In genomic region chr17:49018116-49018612, GRCh38 we compare ENCODE assay signal across 18 cellular contexts. TPM values are rescaled to one million over a fixed set of nuclear protein-coding genes. Genes with fewer than 3 reads are reported as not detected.
A peak's percentile ranks its signal among the peaks of the same experiment; 100 is the strongest.
DNase-seq lines count a peak whose midpoint lies in the region; ATAC-seq, FAIRE-seq and TF ChIP-seq lines count a peak whose summit lies in the region.
"Had no signal": no experiment of that assay in that cellular context is flagged by ENCODE, and none has a peak within 500 bp of the region (broad histone marks: within the 10 kb centered on the region; RNA-seq: fewer than 3 reads in every experiment).

No MANE protein-coding gene starts in this region.

- BruUV-seq in HepG2 (replicated peaks; lab: Mats Ljungman, UMichigan): no TSS peak

- H3K36me3 ChIP-seq in HepG2 (replicated peaks in 1 of 2; ENCODE audit: control insufficient read depth in 1 of 2, insufficient read depth in 2 of 2, low read length in 2 of 2) (peaks cover 14 to 56% of the 10 kb centered on the region in 2 experiments), right lobe of liver (no peaks in the 10 kb centered on the region)
- H3K36me3 ChIP-seq: Peyer's patch had no signal

- H3K4me1 ChIP-seq in HepG2 (ENCODE audit: insufficient read depth, low read length) (peaks cover 92% of the 10 kb centered on the region), right lobe of liver (peaks cover 0 to 6% (median 0%) of the 10 kb centered on the region in 4 donors)

- WGBS in HepG2 (ENCODE audit: low lambda C conversion rate): 93% methylated on average over 4 of the region's 4 CpGs
- WGBS in right lobe of liver (ENCODE audit: insufficient coverage, low coverage, low lambda C conversion rate, missing lambda C conversion rate): 75% methylated on average over 3 of the region's 4 CpGs

- H3K27me3 ChIP-seq in HepG2 (ENCODE audit: control insufficient read depth in 1 of 2, insufficient read depth in 2 of 2, low read length in 2 of 2): no peaks in the 10 kb centered on the region
- H3K27me3 ChIP-seq in right lobe of liver: peaks cover 0 to 12% of the 10 kb centered on the region in 2 donors
- H3K27me3 ChIP-seq in CD4-positive, alpha-beta T cell (ENCODE audit: control insufficient read depth, insufficient read depth, low read length): peaks cover 33% of the 10 kb centered on the region

- peaks cover 80% of the 10 kb centered on the region for H3K4me1 Mint-ChIP-seq in chondrocyte (ENCODE audit: low read depth)
- H3K4me1 Mint-ChIP-seq in nephron progenitor cell: peaks cover 83% of the 10 kb centered on the region
- H3K4me1 Mint-ChIP-seq in CD4-positive, alpha-beta T cell (ENCODE audit: low read depth): no peaks in the 10 kb centered on the region

- H3K27me3 Mint-ChIP-seq in chondrocyte (ENCODE audit: low read depth): no peaks in the 10 kb centered on the region
- H3K27me3 Mint-ChIP-seq in nephron progenitor cell (ENCODE audit: low read depth, poor library complexity): no peaks in the 10 kb centered on the region
- H3K27me3 Mint-ChIP-seq in CD4-positive, alpha-beta T cell: peaks cover 61% of the 10 kb centered on the region

- H3K9me3 ChIP-seq in HepG2 (ENCODE audit: low read length) (no peaks in the 10 kb centered on the region), right lobe of liver (no peaks in the 10 kb centered on the region)
- no peaks in the 10 kb centered on the region for H3K9me3 ChIP-seq in CD4-positive, alpha-beta T cell (ENCODE audit: control insufficient read depth, low read length)
- H3K9me3 ChIP-seq: Peyer's patch had no signal

- H3K9me3 Mint-ChIP-seq in chondrocyte (ENCODE audit: low read depth) (no peaks in the 10 kb centered on the region), nephron progenitor cell (no peaks in the 10 kb centered on the region)
- H3K9me3 Mint-ChIP-seq in CD4-positive, alpha-beta T cell: no peaks in the 10 kb centered on the region

- no peaks in the 10 kb centered on the region for H3K36me3 Mint-ChIP-seq in chondrocyte (ENCODE audit: low read depth)
- H3K36me3 Mint-ChIP-seq in nephron progenitor cell (ENCODE audit: low read depth): peaks cover 26% of the 10 kb centered on the region
- H3K36me3 Mint-ChIP-seq in CD4-positive, alpha-beta T cell (ENCODE audit: low read depth): no peaks in the 10 kb centered on the region

- H3K9ac ChIP-seq in HepG2 (ENCODE audit: insufficient read depth, low read depth, low read length): no peak overlapping the region

- no peak for TF ChIP-seq EP300 in HepG2 (IDR thresholded peaks at IDR 0.05; ENCODE audit: low read depth in 2 of 2, low read length in 2 of 2)
- TF ChIP-seq EP300 in HepG2 (CRISPR knock-in tag; IDR thresholded peaks at IDR 0.05; ENCODE audit: borderline replicate concordance): no peak

- H4K20me1 ChIP-seq in HepG2 (ENCODE audit: insufficient read depth, low read length): peaks cover 30% of the 10 kb centered on the region

- peaks cover 89% of the 10 kb centered on the region for H3K79me2 ChIP-seq in HepG2 (ENCODE audit: insufficient read depth, low read length)

- no peak overlapping the region for H3K4me3 ChIP-seq in HepG2 (replicated peaks in 1 of 3; ENCODE audit: insufficient read depth in 1 of 3, low read depth in 2 of 3, low read length in 3 of 3)
- H3K4me3 ChIP-seq in right lobe of liver: no peak overlapping the region
- H3K4me3 ChIP-seq: Peyer's patch had no signal

- TF ChIP-seq POLR2A in HepG2 (IDR thresholded peaks at IDR 0.05; ENCODE audit: insufficient read depth in 1 of 2, low read depth in 2 of 2, low read length in 2 of 2) (no peak), right lobe of liver (IDR thresholded peaks at IDR 0.05) (no peak)

- H3K4me2 ChIP-seq in HepG2 (ENCODE audit: low read depth, low read length): no peak overlapping the region; the same call in 1 of the 2 replicates

- no peak overlapping the region for H2AFZ ChIP-seq in HepG2 (ENCODE audit: low read length)

- CTCF ChIA-PET in HepG2 (lab: Yijun Ruan, JAX; ENCODE audit: low intra/inter-chr PET ratio, low total read pairs): no interaction called here
- CTCF ChIA-PET in CD4-positive, alpha-beta T cell (lab: Charles Lee): no interaction called here

- TF ChIP-seq CTCF in HepG2 (CRISPR knock-in tag; IDR thresholded peaks at IDR 0.05) (no peak), right lobe of liver (IDR thresholded peaks at IDR 0.05) (no peak), chondrocyte (IDR thresholded peaks at IDR 0.05) (no peak), nephron progenitor cell (IDR thresholded peaks at IDR 0.05) (no peak)
- no peak for TF ChIP-seq CTCF in CD4-positive, alpha-beta T cell (IDR thresholded peaks at IDR 0.05)

- H3K4me3 Mint-ChIP-seq in chondrocyte (ENCODE audit: unreplicated experiment) (no peak overlapping the region), nephron progenitor cell (no peak overlapping the region)
- no peak overlapping the region for H3K4me3 Mint-ChIP-seq in CD4-positive, alpha-beta T cell

- H3K27ac ChIP-seq in HepG2 (ENCODE audit: extremely low read length, insufficient read depth, low read length) (peak overlapping the region; percentile 15), right lobe of liver (no peak overlapping the region)
- H3K27ac ChIP-seq in CD4-positive, alpha-beta T cell (ENCODE audit: low read depth, low read length): no peak overlapping the region
- H3K27ac ChIP-seq: Peyer's patch had no signal

- intact Hi-C loops in HepG2 (cut with micrococcal nuclease; ENCODE audit: unreplicated experiment): no loop called here
- intact Hi-C loops in right lobe of liver (cut with DNase I): no loop called here
- intact Hi-C loops in CD4-positive, alpha-beta T cell (cut with DNase I, micrococcal nuclease): no loop called here

- peak overlapping the region; percentile 57 for H3K27ac Mint-ChIP-seq in chondrocyte (ENCODE audit: unreplicated experiment)
- H3K27ac Mint-ChIP-seq in nephron progenitor cell: peak overlapping the region; percentile 91
- H3K27ac Mint-ChIP-seq in CD4-positive, alpha-beta T cell: no peak overlapping the region

- peak; percentile 30 for FAIRE-seq in HepG2 (lab: Jason Lieb, UNC)
- FAIRE-seq: A204.1, H54 had no signal

- POLR2A ChIA-PET in HepG2 (lab: Yijun Ruan, JAX): interaction anchor here (0.6 to 6.3 kb wide), 6 partner anchors 20 to 659 kb away, joined by 4 to 38 read pairs (median 4); partner anchors contain the start of genes IGF2BP1 and SNF8
- POLR2A ChIA-PET in CD4-positive, alpha-beta T cell (lab: Charles Lee): no interaction called here

- in situ Hi-C loops in HepG2 (cut with HindIII; ENCODE audit: extremely low pct_ligation_motif_present, low pct_unique_long_range_greater_than_20kb): no loop called here

- no peak for TF ChIP-seq RAD21 in HepG2 (CRISPR knock-in tag; IDR thresholded peaks at IDR 0.05)

- no peak for ATAC-seq in HepG2
- ATAC-seq in right lobe of liver: no peak
- ATAC-seq in GM19467 (IDR thresholded peaks at IDR 0.05; ENCODE audit: unreplicated experiment): no peak
- no peak for ATAC-seq in CD4-positive, alpha-beta T cell (ENCODE audit: poor library complexity)

- DNase-seq in HepG2 (ENCODE audit: low spot score) (no peak), right lobe of liver (no peak), chondrocyte (ENCODE audit: low spot score) (no peak), nephron progenitor cell (no peak), cerebellar cortex (ENCODE audit: low spot score) (no peak)
- DNase-seq in CD4-positive, alpha-beta T cell: no peak
- no peak for DNase-seq in stimulated activated naive CD4-positive, alpha-beta T cell (lab: John Stamatoyannopoulos, UW)
- DNase-seq: AML-193, DMS79, GDM1, NCI-H1436, NCI-H2029 treated with DMSO at 0.1 percent for 48 hours, NCI-H510A, Peyer's patch, SHP77 treated with DMSO at 0.1 percent for 48 hours had no signal

RNA-seq across cellular contexts. Expression of gene IGF2BP1, which starts 21.0 kb away (rescaled TPM):
- total RNA-seq in HepG2 (2016; rRNA removed; fragmentation: Illumina TruSeq; extraction: Trizol) (75.1 and 116 TPM in 2 replicates), right lobe of liver (under 1 TPM in 1 of 6 experiments, not detected in 5; 0.56 TPM), chondrocyte (47.1 to 60.0 TPM (median 57.6 TPM) in 3 replicates)
- 9.9 and 10.7 TPM in 2 replicates for total RNA-seq in HepG2 (2016; cell fraction: cytosol; rRNA removed; fragmentation: Illumina TruSeq; extraction: Trizol; ENCODE audit: low read depth)
- 72.3 and 98.1 TPM in 2 replicates for total RNA-seq in HepG2 (2016; cell fraction: insoluble cytoplasmic fraction; rRNA removed; fragmentation: Illumina TruSeq; extraction: Trizol)
- total RNA-seq in HepG2 (2016; cell fraction: membrane; rRNA removed; fragmentation: Illumina TruSeq; extraction: Trizol): 48.4 and 51.3 TPM in 2 replicates
- total RNA-seq in HepG2 (2016; cell fraction: nucleus; rRNA removed; fragmentation: Illumina TruSeq; extraction: Trizol): 85.9 and 101 TPM in 2 replicates
- polyA plus RNA-seq in HepG2 (2011; rRNA removed): 29.0 and 29.7 TPM in 2 replicates
- polyA plus RNA-seq in HepG2 (2011; cell fraction: cytosol; rRNA removed): 20.8 and 22.5 TPM in 2 replicates
- 55.5 and 77.0 TPM in 2 replicates for polyA plus RNA-seq in HepG2 (2011; cell fraction: nucleus; rRNA removed)
- polyA plus RNA-seq in HepG2 (2012): 38.7 and 44.9 TPM in 2 replicates
- polyA plus RNA-seq in HepG2 (2016; cell fraction: cytosol; fragmentation: Illumina TruSeq; extraction: Trizol; ENCODE audit: low read depth): 5.3 and 5.9 TPM in 2 replicates
- polyA plus RNA-seq in HepG2 (2016; cell fraction: insoluble cytoplasmic fraction; fragmentation: Illumina TruSeq; extraction: Trizol; ENCODE audit: low read depth): 74.2 and 94.4 TPM in 2 replicates
- 16.6 and 19.1 TPM in 2 replicates for polyA plus RNA-seq in HepG2 (2016; cell fraction: membrane; fragmentation: Illumina TruSeq; extraction: Trizol; ENCODE audit: low read depth)
- 92.5 and 99.5 TPM in 2 replicates for polyA plus RNA-seq in HepG2 (2016; cell fraction: nucleus; fragmentation: Illumina TruSeq; extraction: Trizol; ENCODE audit: insufficient read depth, low read depth)
- 12.9 and 68.2 TPM in 2 replicates for polyA minus RNA-seq in HepG2 (2011; rRNA and poly(A)+ RNA removed; ENCODE audit: low replicate concordance)
- 68.9 and 72.7 TPM in 2 replicates for polyA minus RNA-seq in HepG2 (2011; cell fraction: cytosol; rRNA and poly(A)+ RNA removed)
- polyA minus RNA-seq in HepG2 (2011; cell fraction: nucleus; rRNA and poly(A)+ RNA removed): 66.3 and 72.9 TPM in 2 replicates
- not detected for total RNA-seq in CD4-positive, alpha-beta T cell

RNA-seq across cellular contexts. Expression of gene GIP, which starts 49.8 kb away (rescaled TPM):
- 0.73 TPM in 1 of 2 replicates, not detected in the other for total RNA-seq in HepG2 (2016; rRNA removed; fragmentation: Illumina TruSeq; extraction: Trizol)
- 0.71 and 1.1 TPM in 2 replicates for total RNA-seq in HepG2 (2016; cell fraction: cytosol; rRNA removed; fragmentation: Illumina TruSeq; extraction: Trizol; ENCODE audit: low read depth)
- total RNA-seq in HepG2 (2016; cell fraction: insoluble cytoplasmic fraction; rRNA removed; fragmentation: Illumina TruSeq; extraction: Trizol): 0.39 and 0.52 TPM in 2 replicates
- total RNA-seq in HepG2 (2016; cell fraction: membrane; rRNA removed; fragmentation: Illumina TruSeq; extraction: Trizol): 0.38 and 0.46 TPM in 2 replicates
- not detected in 2 replicates for total RNA-seq in HepG2 (2016; cell fraction: nucleus; rRNA removed; fragmentation: Illumina TruSeq; extraction: Trizol)
- polyA plus RNA-seq in HepG2 (2011; rRNA removed): 0.55 and 0.70 TPM in 2 replicates
- polyA plus RNA-seq in HepG2 (2011; cell fraction: cytosol; rRNA removed): 0.20 TPM in 1 of 2 replicates, not detected in the other
- polyA plus RNA-seq in HepG2 (2011; cell fraction: nucleus; rRNA removed): not detected in 2 replicates
- 0.56 TPM in 1 of 2 replicates, not detected in the other for polyA plus RNA-seq in HepG2 (2012)
- polyA plus RNA-seq in HepG2 (2016; cell fraction: cytosol; fragmentation: Illumina TruSeq; extraction: Trizol; ENCODE audit: low read depth): 1.2 and 2.0 TPM in 2 replicates
- polyA plus RNA-seq in HepG2 (2016; cell fraction: insoluble cytoplasmic fraction; fragmentation: Illumina TruSeq; extraction: Trizol; ENCODE audit: low read depth): 0.86 TPM in 1 of 2 replicates, not detected in the other
- polyA plus RNA-seq in HepG2 (2016; cell fraction: membrane; fragmentation: Illumina TruSeq; extraction: Trizol; ENCODE audit: low read depth): 0.58 and 0.61 TPM in 2 replicates
- polyA plus RNA-seq in HepG2 (2016; cell fraction: nucleus; fragmentation: Illumina TruSeq; extraction: Trizol; ENCODE audit: insufficient read depth, low read depth): not detected in 2 replicates
- not detected in 2 replicates for polyA minus RNA-seq in HepG2 (2011; rRNA and poly(A)+ RNA removed; ENCODE audit: low replicate concordance)
- not detected in 2 replicates for polyA minus RNA-seq in HepG2 (2011; cell fraction: cytosol; rRNA and poly(A)+ RNA removed)
- not detected in 2 replicates for polyA minus RNA-seq in HepG2 (2011; cell fraction: nucleus; rRNA and poly(A)+ RNA removed)
- not detected for total RNA-seq in right lobe of liver
- total RNA-seq in chondrocyte: not detected in 3 replicates
- total RNA-seq in CD4-positive, alpha-beta T cell: not detected
- total RNA-seq: Peyer's patch had no signal

Comparison
In these comparisons a context has a peak if more than half of its experiments do, and no peak if none do; other contexts are left out.
1. RNA of gene IGF2BP1, which starts 21.0 kb away (total RNA-seq): 9.9 to 116 TPM in HepG2 and 47.1 to 60.0 TPM in chondrocyte; not detected in CD4-positive, alpha-beta T cell and 0.56 TPM in right lobe of liver; every median in the first group is over 4 times any median in the second.